Comparison of ENCODE assay signal across 1 cellular context in the genomic region with DNA sequence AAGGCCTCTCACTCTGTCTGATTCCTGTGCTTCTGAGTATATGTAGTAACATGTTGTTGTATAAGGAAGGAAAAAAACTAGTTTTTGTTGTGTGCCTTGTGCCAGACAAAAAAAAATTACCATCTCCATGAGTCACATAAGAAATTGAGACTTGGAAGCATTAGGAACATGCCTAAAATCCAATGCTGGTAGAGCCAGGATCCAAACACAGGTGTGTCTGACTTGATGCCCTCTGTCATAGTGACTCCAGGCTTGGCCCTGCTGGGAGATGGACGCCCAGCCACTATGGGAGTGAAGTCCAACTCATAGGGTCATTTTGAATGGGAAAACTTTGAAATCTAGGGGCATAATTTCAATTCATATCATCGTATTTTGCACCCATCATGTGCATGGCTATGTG.
TF ChIP-seq lines count a peak whose summit lies in the region.

No MANE protein-coding gene starts in this region.

TF ChIP-seq in IMR-90, 13 proteins besides CTCF, POLR2A, EP300 and RAD21:
- TF ChIP-seq MAZ (IDR thresholded peaks at IDR 0.05; ENCODE audit: borderline replicate concordance, low read depth, low read length) (no peak), MAFK (IDR thresholded peaks at IDR 0.05; ENCODE audit: low read depth, low read length) (no peak), CHD1 (IDR thresholded peaks at IDR 0.05; ENCODE audit: low read depth, low read length) (no peak), SMC3 (IDR thresholded peaks at IDR 0.05; ENCODE audit: low read depth, low read length) (no peak), CEBPB (IDR thresholded peaks at IDR 0.05; ENCODE audit: low read depth, low read length) (no peak), NFE2L2 (IDR thresholded peaks at IDR 0.05; ENCODE audit: low read depth, low read length) (no peak), RFX5 (IDR thresholded peaks at IDR 0.05; ENCODE audit: low read depth, low read length) (no peak), RCOR1 (IDR thresholded peaks at IDR 0.05; ENCODE audit: insufficient replicate concordance, low read length) (no peak), MXI1 (IDR thresholded peaks at IDR 0.05; ENCODE audit: borderline replicate concordance, low read depth, low read length) (no peak), BHLHE40 (IDR thresholded peaks at IDR 0.05; ENCODE audit: low read depth, low read length) (no peak), FOS (IDR thresholded peaks at IDR 0.05; ENCODE audit: low read depth, low read length) (no peak)
- TF ChIP-seq, protein P1, sequence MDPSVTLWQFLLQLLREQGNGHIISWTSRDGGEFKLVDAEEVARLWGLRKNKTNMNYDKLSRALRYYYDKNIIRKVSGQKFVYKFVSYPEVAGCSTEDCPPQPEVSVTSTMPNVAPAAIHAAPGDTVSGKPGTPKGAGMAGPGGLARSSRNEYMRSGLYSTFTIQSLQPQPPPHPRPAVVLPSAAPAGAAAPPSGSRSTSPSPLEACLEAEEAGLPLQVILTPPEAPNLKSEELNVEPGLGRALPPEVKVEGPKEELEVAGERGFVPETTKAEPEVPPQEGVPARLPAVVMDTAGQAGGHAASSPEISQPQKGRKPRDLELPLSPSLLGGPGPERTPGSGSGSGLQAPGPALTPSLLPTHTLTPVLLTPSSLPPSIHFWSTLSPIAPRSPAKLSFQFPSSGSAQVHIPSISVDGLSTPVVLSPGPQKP (IDR thresholded peaks at IDR 0.05; ENCODE audit: borderline replicate concordance, low read depth, low read length): no peak
- TF ChIP-seq, protein P2, sequence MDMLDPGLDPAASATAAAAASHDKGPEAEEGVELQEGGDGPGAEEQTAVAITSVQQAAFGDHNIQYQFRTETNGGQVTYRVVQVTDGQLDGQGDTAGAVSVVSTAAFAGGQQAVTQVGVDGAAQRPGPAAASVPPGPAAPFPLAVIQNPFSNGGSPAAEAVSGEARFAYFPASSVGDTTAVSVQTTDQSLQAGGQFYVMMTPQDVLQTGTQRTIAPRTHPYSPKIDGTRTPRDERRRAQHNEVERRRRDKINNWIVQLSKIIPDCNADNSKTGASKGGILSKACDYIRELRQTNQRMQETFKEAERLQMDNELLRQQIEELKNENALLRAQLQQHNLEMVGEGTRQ (IDR thresholded peaks at IDR 0.05; ENCODE audit: low read depth, low read length): no peak
TF ChIP-seq in IMR-90: peak in this region for 0.
